ENCODE assay signal across 24 cellular contexts in genomic region chr17:73987395-73987794, GRCh38.
"Had no signal": no experiment of that assay in that cellular context is flagged by ENCODE, and none has a peak within 500 bp of the region (broad histone marks: within the 10 kb centered on the region; RNA-seq: fewer than 3 reads in every experiment).

No MANE protein-coding gene starts in this region.

- ATAC-seq: activated naive CD4-positive, alpha-beta T cell treated with anti-CD3 and anti-CD28 coated beads, Interleukin-2, amount 50 U/mL, for 72 hours; activated T-cell treated with anti-CD3 and anti-CD28 coated beads, Interleukin-2, amount 50 U/mL, for 72 hours had no signal

- H3K27me3 ChIP-seq: ascending aorta, cardiac muscle cell had no signal

- H3K36me3 ChIP-seq: ascending aorta, breast epithelium, cardiac muscle cell had no signal

- H3K9me3 ChIP-seq: ascending aorta, breast epithelium had no signal

- H3K4me1 ChIP-seq: ascending aorta, breast epithelium had no signal

- DNase-seq: activated CD4-positive, alpha-beta memory T cell treated with anti-CD3 and anti-CD28 coated beads, Interleukin-2, amount 10 ng/mL, durations not matched to agents 7 days and 5 days; activated CD4-positive, alpha-beta T cell treated with anti-CD3 and anti-CD28 coated beads for 4 hours; activated CD4-positive, alpha-beta T cell treated with anti-CD3 and anti-CD28 coated beads, Interleukin-2, amount 10 ng/mL, durations not matched to agents 7 days and 5 days; activated CD4-positive, alpha-beta T cell treated with anti-CD3 and anti-CD28 coated beads, Interleukin-2, amount 50 U/mL, for 4 hours; activated CD4-positive, CD25-positive, alpha-beta regulatory T cell; activated CD4-positive, CD25-positive, alpha-beta regulatory T cell treated with anti-CD3 and anti-CD28 coated beads, Interleukin-2, amount 50 U/mL, for 72 hours; activated CD8-positive, alpha-beta memory T cell treated with anti-CD3 and anti-CD28 coated beads, Interleukin-2, amount 50 U/mL, for 48 hours; activated gamma-delta T cell; activated naive CD4-positive, alpha-beta T cell; activated naive CD4-positive, alpha-beta T cell treated with anti-CD3 and anti-CD28 coated beads, Interleukin-2, amount 10 ng/mL, durations not matched to agents 7 days and 5 days; activated naive CD8-positive, alpha-beta T cell treated with anti-CD3 and anti-CD28 coated beads, Interleukin-2, amount 10 ng/mL, durations not matched to agents 7 days and 5 days; activated T-cell treated with anti-CD3 and anti-CD28 coated beads for 4 hours; activated T-cell treated with anti-CD3 and anti-CD28 coated beads, Interleukin-2, amount 50 U/mL, for 24 hours; activated T-cell treated with anti-CD3 and anti-CD28 coated beads, Interleukin-2, amount 50 U/mL, for 72 hours; effector memory CD4-positive, alpha-beta T cell; foreskin fibroblast; T-helper 2 cell had no signal

- FAIRE-seq: frontal cortex had no signal

- H3K4me3 ChIP-seq: ascending aorta, breast epithelium, cardiac muscle cell, coronary artery, dorsolateral prefrontal cortex had no signal

- H3K27ac ChIP-seq: ascending aorta, breast epithelium, cardiac muscle cell, coronary artery, dorsolateral prefrontal cortex had no signal
